In the genomic region with DNA sequence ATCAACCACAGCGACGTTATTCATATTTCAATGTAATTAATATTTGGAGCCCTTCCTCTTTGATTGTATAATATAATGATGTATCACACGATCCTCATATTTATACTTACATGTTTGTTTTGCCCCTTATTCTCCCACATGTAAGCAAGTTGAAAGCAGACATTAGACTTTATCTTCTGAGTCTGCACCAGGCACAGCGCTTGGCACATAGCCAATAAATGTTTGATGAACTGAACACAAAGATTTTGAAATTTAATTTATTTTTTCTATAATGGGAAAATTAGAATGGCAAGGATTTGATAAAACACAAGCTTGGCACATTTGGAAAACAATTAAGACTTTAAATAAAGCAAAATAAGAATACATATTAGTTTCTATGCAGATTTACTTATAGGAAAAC, we compare ENCODE assay signal across 29 cellular contexts.
"Had no signal": no experiment of that assay in that cellular context is flagged by ENCODE, and none has a peak within 500 bp of the region (broad histone marks: within the 10 kb centered on the region; RNA-seq: fewer than 3 reads in every experiment).

No MANE protein-coding gene starts in this region.

- DNase-seq: activated CD4-positive, alpha-beta memory T cell treated with anti-CD3 and anti-CD28 coated beads for 36 hours; activated CD4-positive, alpha-beta T cell treated with anti-CD3 and anti-CD28 coated beads for 36 hours; activated CD4-positive, alpha-beta T cell treated with anti-CD3 and anti-CD28 coated beads, Interleukin-2, amount 10 ng/mL, durations not matched to agents 24 days and 14 days; activated CD4-positive, CD25-positive, alpha-beta regulatory T cell; activated CD4-positive, CD25-positive, alpha-beta regulatory T cell treated with anti-CD3 and anti-CD28 coated beads, Interleukin-2, amount 50 U/mL, for 72 hours; activated CD8-positive, alpha-beta memory T cell treated with anti-CD3 and anti-CD28 coated beads, Interleukin-2, amount 10 ng/mL, durations not matched to agents 7 days and 5 days; activated CD8-positive, alpha-beta memory T cell treated with anti-CD3 and anti-CD28 coated beads, Interleukin-2, amount 50 U/mL, for 4 hours; activated CD8-positive, alpha-beta T cell treated with anti-CD3 and anti-CD28 coated beads, Interleukin-2, amount 10 ng/mL, durations not matched to agents 7 days and 5 days; activated gamma-delta T cell; activated naive CD4-positive, alpha-beta T cell; activated naive CD4-positive, alpha-beta T cell treated with anti-CD3 and anti-CD28 coated beads, Interleukin-2, amount 10 ng/mL, durations not matched to agents 7 days and 5 days; activated naive CD8-positive, alpha-beta T cell treated with anti-CD3 and anti-CD28 coated beads, Interleukin-2, amount 10 ng/mL, durations not matched to agents 7 days and 5 days; activated T-cell treated with anti-CD3 and anti-CD28 coated beads, Interleukin-2, amount 50 U/mL, for 1 hour; activated T-cell treated with anti-CD3 and anti-CD28 coated beads, Interleukin-2, amount 50 U/mL, for 72 hours; central memory CD4-positive, alpha-beta T cell; cerebellar nuclear complex; colonic mucosa; effector CD8-positive, alpha-beta T cell; foreskin fibroblast; T-helper 2 cell had no signal

- H3K27me3 Mint-ChIP-seq: activated CD4-positive, alpha-beta memory T cell treated with anti-CD3 and anti-CD28 coated beads for 36 hours; activated CD4-positive, alpha-beta T cell treated with anti-CD3 and anti-CD28 coated beads for 36 hours; activated CD4-positive, alpha-beta T cell treated with anti-CD3 and anti-CD28 coated beads, Interleukin-2, amount 10 ng/mL, durations not matched to agents 24 days and 14 days; activated CD8-positive, alpha-beta memory T cell treated with anti-CD3 and anti-CD28 coated beads, Interleukin-2, amount 10 ng/mL, durations not matched to agents 7 days and 5 days; activated naive CD4-positive, alpha-beta T cell treated with anti-CD3 and anti-CD28 coated beads, Interleukin-2, amount 10 ng/mL, durations not matched to agents 7 days and 5 days; activated naive CD8-positive, alpha-beta T cell treated with anti-CD3 and anti-CD28 coated beads, Interleukin-2, amount 10 ng/mL, durations not matched to agents 7 days and 5 days; brain had no signal

- H3K9me3 ChIP-seq: ascending aorta, breast epithelium, colonic mucosa had no signal

- H3K27me3 ChIP-seq: ascending aorta, breast epithelium, cardiac muscle cell, colonic mucosa had no signal

- H3K27ac Mint-ChIP-seq: activated CD4-positive, alpha-beta memory T cell treated with anti-CD3 and anti-CD28 coated beads for 36 hours; activated CD4-positive, alpha-beta T cell treated with anti-CD3 and anti-CD28 coated beads for 36 hours; activated CD4-positive, alpha-beta T cell treated with anti-CD3 and anti-CD28 coated beads, Interleukin-2, amount 10 ng/mL, durations not matched to agents 24 days and 14 days; activated CD8-positive, alpha-beta memory T cell treated with anti-CD3 and anti-CD28 coated beads, Interleukin-2, amount 10 ng/mL, durations not matched to agents 7 days and 5 days; activated CD8-positive, alpha-beta T cell treated with anti-CD3 and anti-CD28 coated beads, Interleukin-2, amount 10 ng/mL, durations not matched to agents 7 days and 5 days; activated naive CD4-positive, alpha-beta T cell treated with anti-CD3 and anti-CD28 coated beads, Interleukin-2, amount 10 ng/mL, durations not matched to agents 7 days and 5 days; activated naive CD4-positive, alpha-beta T cell treated with anti-CD3 and anti-CD28 coated beads, Interleukin-2, amount 50 U/mL, for 72 hours; activated naive CD8-positive, alpha-beta T cell treated with anti-CD3 and anti-CD28 coated beads, Interleukin-2, amount 10 ng/mL, durations not matched to agents 7 days and 5 days; activated T-cell treated with anti-CD3 and anti-CD28 coated beads, Interleukin-2, amount 50 U/mL, for 72 hours; brain had no signal

- H3K36me3 ChIP-seq: breast epithelium, colonic mucosa had no signal

- ATAC-seq: activated CD4-positive, alpha-beta T cell treated with anti-CD3 and anti-CD28 coated beads for 36 hours; activated CD8-positive, alpha-beta memory T cell treated with anti-CD3 and anti-CD28 coated beads, Interleukin-2, amount 10 ng/mL, durations not matched to agents 7 days and 5 days; activated CD8-positive, alpha-beta T cell treated with anti-CD3 and anti-CD28 coated beads, Interleukin-2, amount 10 ng/mL, durations not matched to agents 7 days and 5 days; activated naive CD4-positive, alpha-beta T cell treated with anti-CD3 and anti-CD28 coated beads, Interleukin-2, amount 50 U/mL, for 72 hours; activated T-cell treated with anti-CD3 and anti-CD28 coated beads, Interleukin-2, amount 50 U/mL, for 72 hours; esophagus mucosa had no signal

- H3K4me1 ChIP-seq: ascending aorta, breast epithelium, colonic mucosa had no signal

- H3K4me3 ChIP-seq: ascending aorta, breast epithelium, cardiac muscle cell, colonic mucosa had no signal

- H3K27ac ChIP-seq: ascending aorta, breast epithelium, cardiac muscle cell, colonic mucosa, epithelial cell of prostate had no signal

- H3K4me3 Mint-ChIP-seq: activated CD4-positive, alpha-beta memory T cell treated with anti-CD3 and anti-CD28 coated beads for 36 hours; activated CD4-positive, alpha-beta T cell treated with anti-CD3 and anti-CD28 coated beads for 36 hours; activated CD4-positive, alpha-beta T cell treated with anti-CD3 and anti-CD28 coated beads, Interleukin-2, amount 10 ng/mL, durations not matched to agents 24 days and 14 days; activated CD8-positive, alpha-beta memory T cell treated with anti-CD3 and anti-CD28 coated beads, Interleukin-2, amount 10 ng/mL, durations not matched to agents 7 days and 5 days; activated CD8-positive, alpha-beta T cell treated with anti-CD3 and anti-CD28 coated beads, Interleukin-2, amount 10 ng/mL, durations not matched to agents 7 days and 5 days; activated naive CD4-positive, alpha-beta T cell treated with anti-CD3 and anti-CD28 coated beads, Interleukin-2, amount 10 ng/mL, durations not matched to agents 7 days and 5 days; activated naive CD8-positive, alpha-beta T cell treated with anti-CD3 and anti-CD28 coated beads, Interleukin-2, amount 10 ng/mL, durations not matched to agents 7 days and 5 days; activated T-cell treated with anti-CD3 and anti-CD28 coated beads, Interleukin-2, amount 50 U/mL, for 72 hours; brain had no signal

- FAIRE-seq: endometrium, frontal cortex had no signal

- H3K4me1 Mint-ChIP-seq: activated CD4-positive, alpha-beta T cell treated with anti-CD3 and anti-CD28 coated beads for 36 hours; activated CD4-positive, alpha-beta T cell treated with anti-CD3 and anti-CD28 coated beads, Interleukin-2, amount 10 ng/mL, durations not matched to agents 24 days and 14 days; activated CD8-positive, alpha-beta memory T cell treated with anti-CD3 and anti-CD28 coated beads, Interleukin-2, amount 10 ng/mL, durations not matched to agents 7 days and 5 days; activated naive CD4-positive, alpha-beta T cell treated with anti-CD3 and anti-CD28 coated beads, Interleukin-2, amount 10 ng/mL, durations not matched to agents 7 days and 5 days; activated naive CD8-positive, alpha-beta T cell treated with anti-CD3 and anti-CD28 coated beads, Interleukin-2, amount 10 ng/mL, durations not matched to agents 7 days and 5 days; brain had no signal

- H3K9me3 Mint-ChIP-seq: activated CD4-positive, alpha-beta memory T cell treated with anti-CD3 and anti-CD28 coated beads for 36 hours; activated CD4-positive, alpha-beta T cell treated with anti-CD3 and anti-CD28 coated beads, Interleukin-2, amount 10 ng/mL, durations not matched to agents 24 days and 14 days; activated naive CD4-positive, alpha-beta T cell treated with anti-CD3 and anti-CD28 coated beads, Interleukin-2, amount 10 ng/mL, durations not matched to agents 7 days and 5 days; activated naive CD4-positive, alpha-beta T cell treated with anti-CD3 and anti-CD28 coated beads, Interleukin-2, amount 50 U/mL, for 72 hours; activated naive CD8-positive, alpha-beta T cell treated with anti-CD3 and anti-CD28 coated beads, Interleukin-2, amount 10 ng/mL, durations not matched to agents 7 days and 5 days; activated T-cell treated with anti-CD3 and anti-CD28 coated beads, Interleukin-2, amount 50 U/mL, for 72 hours; brain had no signal
